In the genomic region with DNA sequence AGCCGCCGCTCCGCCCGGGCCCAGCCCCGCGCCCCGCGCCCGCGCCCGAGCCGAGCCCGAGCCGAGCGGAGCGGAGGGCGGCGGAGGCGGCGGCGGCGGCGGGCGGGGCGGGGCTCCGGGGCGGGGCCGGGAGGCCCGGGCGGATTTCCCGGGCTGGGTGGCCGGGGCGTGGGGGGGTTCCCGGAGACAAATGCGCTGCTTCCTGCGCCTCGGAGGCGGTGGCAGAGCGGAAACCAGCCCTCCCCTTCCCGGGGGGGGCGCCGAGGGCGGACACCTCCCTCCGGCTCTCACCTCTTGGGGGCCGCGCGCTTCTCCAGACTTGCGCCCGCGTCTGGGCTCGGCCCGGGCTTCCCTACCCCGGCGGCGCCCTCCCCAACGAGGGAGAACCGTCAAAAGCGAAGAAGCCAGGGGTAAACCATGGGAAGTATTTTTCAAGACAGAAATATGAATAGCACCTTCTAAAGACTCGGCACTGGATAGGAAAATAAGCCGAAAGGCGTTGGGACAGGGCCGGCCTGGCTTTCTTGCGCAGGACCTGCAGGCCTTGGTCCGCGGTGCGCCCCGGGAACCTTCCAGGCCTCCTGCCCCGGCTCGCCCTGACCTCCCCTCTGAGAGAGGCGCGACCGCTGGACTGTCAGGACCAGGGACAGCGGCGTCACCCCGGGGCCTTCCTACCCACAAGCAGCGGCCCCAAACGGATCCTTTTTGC, we compare ENCODE assay signal across 1 cellular context.
TF ChIP-seq lines count a peak whose summit lies in the region.

A gene (minus strand): TSS at position 79 of the 709 bp plus-strand sequence. CDS start 88 bp downstream, outside the sequence.

TF ChIP-seq in HCT116, 20 proteins besides CTCF, POLR2A, EP300 and RAD21 (continued from another document):
- TF ChIP-seq, protein P1, sequence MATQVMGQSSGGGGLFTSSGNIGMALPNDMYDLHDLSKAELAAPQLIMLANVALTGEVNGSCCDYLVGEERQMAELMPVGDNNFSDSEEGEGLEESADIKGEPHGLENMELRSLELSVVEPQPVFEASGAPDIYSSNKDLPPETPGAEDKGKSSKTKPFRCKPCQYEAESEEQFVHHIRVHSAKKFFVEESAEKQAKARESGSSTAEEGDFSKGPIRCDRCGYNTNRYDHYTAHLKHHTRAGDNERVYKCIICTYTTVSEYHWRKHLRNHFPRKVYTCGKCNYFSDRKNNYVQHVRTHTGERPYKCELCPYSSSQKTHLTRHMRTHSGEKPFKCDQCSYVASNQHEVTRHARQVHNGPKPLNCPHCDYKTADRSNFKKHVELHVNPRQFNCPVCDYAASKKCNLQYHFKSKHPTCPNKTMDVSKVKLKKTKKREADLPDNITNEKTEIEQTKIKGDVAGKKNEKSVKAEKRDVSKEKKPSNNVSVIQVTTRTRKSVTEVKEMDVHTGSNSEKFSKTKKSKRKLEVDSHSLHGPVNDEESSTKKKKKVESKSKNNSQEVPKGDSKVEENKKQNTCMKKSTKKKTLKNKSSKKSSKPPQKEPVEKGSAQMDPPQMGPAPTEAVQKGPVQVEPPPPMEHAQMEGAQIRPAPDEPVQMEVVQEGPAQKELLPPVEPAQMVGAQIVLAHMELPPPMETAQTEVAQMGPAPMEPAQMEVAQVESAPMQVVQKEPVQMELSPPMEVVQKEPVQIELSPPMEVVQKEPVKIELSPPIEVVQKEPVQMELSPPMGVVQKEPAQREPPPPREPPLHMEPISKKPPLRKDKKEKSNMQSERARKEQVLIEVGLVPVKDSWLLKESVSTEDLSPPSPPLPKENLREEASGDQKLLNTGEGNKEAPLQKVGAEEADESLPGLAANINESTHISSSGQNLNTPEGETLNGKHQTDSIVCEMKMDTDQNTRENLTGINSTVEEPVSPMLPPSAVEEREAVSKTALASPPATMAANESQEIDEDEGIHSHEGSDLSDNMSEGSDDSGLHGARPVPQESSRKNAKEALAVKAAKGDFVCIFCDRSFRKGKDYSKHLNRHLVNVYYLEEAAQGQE (IDR thresholded peaks at IDR 0.05; ENCODE audit: low read depth), result peak; percentile 94
- TF ChIP-seq, protein P2, sequence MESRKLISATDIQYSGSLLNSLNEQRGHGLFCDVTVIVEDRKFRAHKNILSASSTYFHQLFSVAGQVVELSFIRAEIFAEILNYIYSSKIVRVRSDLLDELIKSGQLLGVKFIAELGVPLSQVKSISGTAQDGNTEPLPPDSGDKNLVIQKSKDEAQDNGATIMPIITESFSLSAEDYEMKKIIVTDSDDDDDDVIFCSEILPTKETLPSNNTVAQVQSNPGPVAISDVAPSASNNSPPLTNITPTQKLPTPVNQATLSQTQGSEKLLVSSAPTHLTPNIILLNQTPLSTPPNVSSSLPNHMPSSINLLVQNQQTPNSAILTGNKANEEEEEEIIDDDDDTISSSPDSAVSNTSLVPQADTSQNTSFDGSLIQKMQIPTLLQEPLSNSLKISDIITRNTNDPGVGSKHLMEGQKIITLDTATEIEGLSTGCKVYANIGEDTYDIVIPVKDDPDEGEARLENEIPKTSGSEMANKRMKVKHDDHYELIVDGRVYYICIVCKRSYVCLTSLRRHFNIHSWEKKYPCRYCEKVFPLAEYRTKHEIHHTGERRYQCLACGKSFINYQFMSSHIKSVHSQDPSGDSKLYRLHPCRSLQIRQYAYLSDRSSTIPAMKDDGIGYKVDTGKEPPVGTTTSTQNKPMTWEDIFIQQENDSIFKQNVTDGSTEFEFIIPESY (IDR thresholded peaks at IDR 0.05; ENCODE audit: extremely low read depth, insufficient replicate concordance, low read length), result no peak
- TF ChIP-seq EGR1 (IDR thresholded peaks at IDR 0.05; ENCODE audit: low read depth) (no peak), TCF7L2 (IDR thresholded peaks at IDR 0.05; ENCODE audit: borderline replicate concordance, extremely low read depth, insufficient read depth, insufficient read length) (no peak), POLR2AphosphoS5 (IDR thresholded peaks at IDR 0.05; ENCODE audit: low read depth, low read length) (no peak), CEBPB (IDR thresholded peaks at IDR 0.05; ENCODE audit: low read depth) (no peak), SIN3A (IDR thresholded peaks at IDR 0.05; ENCODE audit: low read depth) (peak; percentile 64; the same call in 1 of the 2 replicates), ZNF274 (IDR thresholded peaks at IDR 0.05; ENCODE audit: low read depth, low read length) (no peak), FOSL1 (IDR thresholded peaks at IDR 0.05; ENCODE audit: low read depth) (no peak), ZFX (IDR thresholded peaks at IDR 0.05) (no peak), YY1 (IDR thresholded peaks at IDR 0.05; ENCODE audit: extremely low read depth, insufficient replicate concordance, low read depth, low read length) (no peak)
- TF ChIP-seq, protein P3, sequence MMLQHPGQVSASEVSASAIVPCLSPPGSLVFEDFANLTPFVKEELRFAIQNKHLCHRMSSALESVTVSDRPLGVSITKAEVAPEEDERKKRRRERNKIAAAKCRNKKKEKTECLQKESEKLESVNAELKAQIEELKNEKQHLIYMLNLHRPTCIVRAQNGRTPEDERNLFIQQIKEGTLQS (IDR thresholded peaks at IDR 0.05), result no peak
- TF ChIP-seq, protein P4, sequence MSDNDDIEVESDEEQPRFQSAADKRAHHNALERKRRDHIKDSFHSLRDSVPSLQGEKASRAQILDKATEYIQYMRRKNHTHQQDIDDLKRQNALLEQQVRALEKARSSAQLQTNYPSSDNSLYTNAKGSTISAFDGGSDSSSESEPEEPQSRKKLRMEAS (IDR thresholded peaks at IDR 0.05), result peak; percentile 33; the same call in 1 of the 2 replicates
